ENCODE assay signal across 8 cellular contexts in the genomic region with DNA sequence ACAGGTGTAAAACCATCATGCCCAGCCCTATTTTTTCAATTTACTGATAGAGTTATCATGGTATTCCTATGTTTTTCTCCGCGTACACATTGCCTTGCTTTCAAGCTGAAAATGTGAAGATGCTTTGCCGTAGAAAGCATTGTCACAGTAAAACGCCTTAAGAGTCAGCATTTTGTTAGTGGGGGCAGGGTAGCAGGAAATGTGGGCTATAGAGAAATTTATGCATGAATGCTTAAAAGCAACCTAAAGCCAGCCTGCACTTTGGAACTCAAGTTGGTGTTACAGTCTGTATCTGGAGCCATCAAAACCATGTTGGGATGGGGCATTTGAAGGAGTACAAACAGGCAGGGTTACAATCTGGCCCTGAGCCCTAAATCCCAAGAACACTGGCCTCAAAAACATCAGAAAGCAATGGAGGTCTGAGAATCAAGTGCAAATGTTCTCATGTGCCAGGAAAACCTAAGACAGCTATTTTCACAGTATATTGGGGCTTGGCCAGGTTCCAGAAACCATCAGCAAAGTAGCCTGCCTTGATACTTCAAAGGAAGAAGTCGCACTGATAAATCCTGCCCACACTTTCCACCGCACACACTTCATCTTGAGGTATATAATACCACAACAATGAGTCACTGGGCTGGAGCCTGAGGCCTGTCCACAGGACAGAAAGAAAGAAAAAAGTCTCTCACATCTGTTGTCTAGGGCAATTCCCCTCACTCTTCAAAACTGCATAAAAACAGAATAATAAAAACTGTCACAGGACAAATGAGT.
DNase-seq lines count a peak whose midpoint lies in the region; ATAC-seq lines count a peak whose summit lies in the region.

No MANE protein-coding gene starts in this region.

- DNase-seq in NCI-H510A treated with DMSO at 0.1 percent for 48 hours (lab: John Stamatoyannopoulos, UW) (peak; percentile 6), NCI-H510A (lab: John Stamatoyannopoulos, UW) (no peak), NCI-H226 (peak; percentile 98), activated T-cell treated with anti-CD3 and anti-CD28 coated beads for 4 hours (peak; percentile 5), iPS-NIHi11 (ENCODE audit: low spot score) (peak; percentile 26)
- DNase-seq in stimulated activated CD8-positive, alpha-beta memory T cell treated with anti-CD3 and anti-CD28 coated beads, Interleukin-4, amount 100 ng/mL, for 24 hours (ENCODE audit: low read depth): peak; percentile 55

- ATAC-seq in HG02763 (IDR thresholded peaks at IDR 0.05; ENCODE audit: unreplicated experiment): peak; percentile 93
- ATAC-seq in GM21526 (IDR thresholded peaks at IDR 0.05; ENCODE audit: low FRiP score, unreplicated experiment): no peak
